Comparison of ENCODE assay signal across 20 cellular contexts in the genomic region with DNA sequence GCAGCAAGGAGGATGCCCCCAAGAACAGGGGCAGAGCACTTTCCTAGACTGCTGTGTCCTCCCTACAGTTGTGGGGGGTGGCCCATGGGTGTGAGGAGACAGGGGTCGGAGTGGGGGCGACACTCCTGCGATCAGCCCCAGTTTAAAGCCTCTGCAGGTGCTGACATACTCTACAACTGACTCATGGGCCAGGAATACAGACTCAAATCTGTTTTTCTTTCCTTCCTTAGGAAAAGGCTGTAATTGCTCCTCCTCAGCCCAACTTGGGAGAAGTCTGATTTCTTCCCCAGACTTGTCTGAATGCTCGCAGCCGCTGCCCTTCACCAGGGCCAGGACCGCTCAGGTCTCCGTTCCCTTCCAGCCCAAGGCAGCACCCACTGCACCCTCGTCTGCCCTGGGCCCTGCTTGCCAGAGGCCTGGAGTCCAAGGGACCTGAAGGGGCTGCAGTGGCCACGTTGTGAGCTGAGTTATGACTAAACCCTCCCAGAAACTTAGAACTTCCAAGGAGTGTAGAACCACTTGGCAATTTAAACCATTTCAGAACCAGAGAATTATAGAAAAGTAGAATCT. TPM values are rescaled to one million over a fixed set of nuclear protein-coding genes. Genes with fewer than 3 reads are reported as not detected.
DNase-seq lines count a peak whose midpoint lies in the region; ATAC-seq, FAIRE-seq and TF ChIP-seq lines count a peak whose summit lies in the region.
"Had no signal": no experiment of that assay in that cellular context is flagged by ENCODE, and none has a peak within 500 bp of the region (broad histone marks: within the 10 kb centered on the region; RNA-seq: fewer than 3 reads in every experiment).

No MANE protein-coding gene starts in this region.

- peak overlapping the region; percentile 74 for H2AFZ ChIP-seq in astrocyte (ENCODE audit: low read depth, low read length)

- H3K27me3 ChIP-seq in HUES48 (ENCODE audit: control insufficient read depth, insufficient read depth, low read length) (peaks cover 9% of the 10 kb centered on the region), astrocyte (ENCODE audit: insufficient read depth, low read length) (no peaks in the 10 kb centered on the region), mesendoderm (ENCODE audit: insufficient read depth, low read length, poor library complexity) (no peaks in the 10 kb centered on the region)
- H3K27me3 ChIP-seq: left lung had no signal

- no peak for FAIRE-seq in astrocyte (lab: Jason Lieb, UNC)
- FAIRE-seq: colon, HTR-8/SVneo had no signal

- H3K4ac ChIP-seq in mesendoderm (ENCODE audit: low read depth, low read length), result no peak overlapping the region

- no peaks in the 10 kb centered on the region for H3K36me3 Mint-ChIP-seq in astrocyte (ENCODE audit: low read depth, unreplicated experiment)
- H3K36me3 Mint-ChIP-seq: CD8-positive, alpha-beta memory T cell; naive B cell; stimulated activated naive B cell treated with anti-CD40 and anti-IgM and Interleukin-4, amounts not matched to agents 10 μg/mL and 1 μg/mL and 100 μg/mL, for 72 hours had no signal

- H4K5ac ChIP-seq in mesendoderm (ENCODE audit: low read length), result no peak overlapping the region

- ATAC-seq in HG03196 (IDR thresholded peaks at IDR 0.05; ENCODE audit: unreplicated experiment), result no peak
- ATAC-seq in GM18861 (IDR thresholded peaks at IDR 0.05; ENCODE audit: unreplicated experiment), result no peak
- ATAC-seq: left lung had no signal

- H3K27ac ChIP-seq in HUES48 (ENCODE audit: low read depth, low read length) (peak overlapping the region; percentile 76), astrocyte (ENCODE audit: low read depth, low read length) (peak overlapping the region; percentile 67), mesendoderm (ENCODE audit: low read depth, low read length) (peak overlapping the region; percentile 68), substantia nigra (ENCODE audit: low read depth, low read length, poor library complexity, severe bottlenecking) (peak overlapping the region; percentile 11)
- H3K27ac ChIP-seq: left lung had no signal

- H3K4me2 ChIP-seq in astrocyte (ENCODE audit: low read length) (peak overlapping the region; percentile 46), mesendoderm (ENCODE audit: low read length) (no peak overlapping the region)

- H3K36me3 ChIP-seq in HUES48 (ENCODE audit: control insufficient read depth, insufficient read depth, low read length) (no peaks in the 10 kb centered on the region), astrocyte (ENCODE audit: insufficient read depth, low read length) (no peaks in the 10 kb centered on the region), mesendoderm (ENCODE audit: control insufficient read depth, insufficient read depth, low read length) (no peaks in the 10 kb centered on the region)
- H3K36me3 ChIP-seq: left lung had no signal

- no peak overlapping the region for H2AK5ac ChIP-seq in mesendoderm (ENCODE audit: low read length)

- H3K79me2 ChIP-seq in astrocyte (ENCODE audit: insufficient read depth, low read length), result no peaks in the 10 kb centered on the region
- H3K79me2 ChIP-seq in mesendoderm (ENCODE audit: control insufficient read depth, insufficient read depth, low read length), result no peaks in the 10 kb centered on the region

- no peak overlapping the region for H3K4me3 Mint-ChIP-seq in astrocyte (ENCODE audit: unreplicated experiment)
- H3K4me3 Mint-ChIP-seq: activated B cell treated with CpG ODN at 0.5 μM for 24 hours; CD8-positive, alpha-beta memory T cell; naive B cell; stimulated activated naive B cell treated with anti-CD40 and anti-IgM and Interleukin-4, amounts not matched to agents 10 μg/mL and 1 μg/mL and 100 μg/mL, for 72 hours; T-helper 1 cell treated with Interleukin-12 subunit alpha and Interleukin-12 subunit beta and Interleukin-4 antibody, amounts not matched to agents 30 μg/mL and 1 μg/mL, for 36 hours had no signal

- H3K4me3 ChIP-seq in HUES48 (ENCODE audit: low read depth, low read length) (no peak overlapping the region), astrocyte (ENCODE audit: insufficient read depth, low read depth, low read length) (no peak overlapping the region), mesendoderm (ENCODE audit: low read length) (no peak overlapping the region)
- H3K4me3 ChIP-seq: left lung had no signal

- no peak overlapping the region for H2BK120ac ChIP-seq in mesendoderm (ENCODE audit: low read depth, low read length)

- H4K20me1 ChIP-seq in astrocyte (ENCODE audit: insufficient read depth, low read length), result no peaks in the 10 kb centered on the region

- H2BK5ac ChIP-seq in mesendoderm (ENCODE audit: low read length), result peak overlapping the region; percentile 5

- H3K27me3 Mint-ChIP-seq in astrocyte (ENCODE audit: low read depth, unreplicated experiment), result peaks cover 6% of the 10 kb centered on the region
- H3K27me3 Mint-ChIP-seq: naive B cell; stimulated activated naive B cell treated with anti-CD40 and anti-IgM and Interleukin-4, amounts not matched to agents 10 μg/mL and 1 μg/mL and 100 μg/mL, for 72 hours had no signal

- H3K56ac ChIP-seq in mesendoderm (ENCODE audit: low read length), result peak overlapping the region; percentile 75

- peak overlapping the region; percentile 88 for H3K27ac Mint-ChIP-seq in astrocyte (ENCODE audit: unreplicated experiment)
- H3K27ac Mint-ChIP-seq: activated B cell treated with CpG ODN at 0.5 μM for 24 hours; activated T-helper 2 cell treated with anti-CD3 and anti-CD28 coated beads, Interferon-gamma antibody, Interleukin-2, Interleukin-4, amounts not matched to agents 10 μg/mL and 5 μg/mL and 100 μg/mL, durations not matched to agents 14 hours and 24 hours and 36 hours; CD8-positive, alpha-beta memory T cell; naive B cell; stimulated activated naive B cell treated with anti-CD40 and anti-IgM and Interleukin-4, amounts not matched to agents 10 μg/mL and 1 μg/mL and 100 μg/mL, for 72 hours; T-helper 1 cell treated with Interleukin-12 subunit alpha and Interleukin-12 subunit beta and Interleukin-4 antibody, amounts not matched to agents 30 μg/mL and 1 μg/mL, for 36 hours had no signal

- no peaks in the 10 kb centered on the region for H3K9me3 Mint-ChIP-seq in astrocyte (ENCODE audit: unreplicated experiment)
- H3K9me3 Mint-ChIP-seq: activated B cell treated with CpG ODN at 0.5 μM for 24 hours; activated T-helper 2 cell treated with anti-CD3 and anti-CD28 coated beads, Interferon-gamma antibody, Interleukin-2, Interleukin-4, amounts not matched to agents 10 μg/mL and 5 μg/mL and 100 μg/mL, durations not matched to agents 14 hours and 24 hours and 36 hours; CD8-positive, alpha-beta memory T cell; naive B cell; stimulated activated naive B cell treated with anti-CD40 and anti-IgM and Interleukin-4, amounts not matched to agents 10 μg/mL and 1 μg/mL and 100 μg/mL, for 72 hours; T-helper 1 cell treated with Interleukin-12 subunit alpha and Interleukin-12 subunit beta and Interleukin-4 antibody, amounts not matched to agents 30 μg/mL and 1 μg/mL, for 36 hours had no signal

- H3K4me1 ChIP-seq in HUES48 (ENCODE audit: control insufficient read depth, insufficient read depth, low read length), result peaks cover 22% of the 10 kb centered on the region
- peaks cover 47% of the 10 kb centered on the region for H3K4me1 ChIP-seq in astrocyte (ENCODE audit: insufficient read depth, low read length)
- H3K4me1 ChIP-seq in mesendoderm (ENCODE audit: control insufficient read depth, low read depth, low read length), result peaks cover 11% of the 10 kb centered on the region

- H4K8ac ChIP-seq in mesendoderm (ENCODE audit: low read depth, low read length), result no peak overlapping the region

- H3K18ac ChIP-seq in mesendoderm (ENCODE audit: low read length), result peak overlapping the region; percentile 11

- H3K9ac ChIP-seq in HUES48 (ENCODE audit: low read depth, low read length), result no peak overlapping the region
- peak overlapping the region; percentile 47 for H3K9ac ChIP-seq in astrocyte (ENCODE audit: low read length)
- peak overlapping the region; percentile 16 for H3K9ac ChIP-seq in mesendoderm (ENCODE audit: low read length)

- H2BK15ac ChIP-seq in mesendoderm (replicated peaks; ENCODE audit: low read depth), result no peak overlapping the region

- H3K9me3 ChIP-seq in HUES48 (ENCODE audit: control insufficient read depth, insufficient read depth, low read length) (no peaks in the 10 kb centered on the region), astrocyte (ENCODE audit: insufficient read depth, low read depth, low read length) (no peaks in the 10 kb centered on the region)
- H3K9me3 ChIP-seq: left lung had no signal

- WGBS in mesendoderm (ENCODE audit: extremely low coverage, insufficient coverage, low lambda C conversion rate), result no CpG with 5 or more reads among the region's 9 CpGs

- TF ChIP-seq CTCF in astrocyte (IDR thresholded peaks at IDR 0.05; ENCODE audit: insufficient read depth, low read depth, low read length), result no peak

- peaks cover 45% of the 10 kb centered on the region for H3K4me1 Mint-ChIP-seq in astrocyte (ENCODE audit: low read depth, unreplicated experiment)
- H3K4me1 Mint-ChIP-seq: activated B cell treated with CpG ODN at 0.5 μM for 24 hours; CD8-positive, alpha-beta memory T cell; naive B cell had no signal

- no peaks in the 10 kb centered on the region for H3K79me1 ChIP-seq in mesendoderm (ENCODE audit: low read length)

- DNase-seq in astrocyte (ENCODE audit: low read depth) (peak; percentile 37), mesendoderm (peak; percentile 73), substantia nigra (lab: John Stamatoyannopoulos, UW) (no peak), COLO829 (ENCODE audit: low spot score) (no peak)
- no peak for DNase-seq in stimulated activated CD4-positive, alpha-beta T cell treated with anti-CD3 and anti-CD28 coated beads, Interleukin-1b, Interleukin-23, amount 100 ng/mL, for 48 hours
- DNase-seq: activated B cell treated with CpG ODN at 0.5 μM for 24 hours; CD8-positive, alpha-beta memory T cell; left lung; naive B cell; NCI-H1694; NCI-H446 treated with DMSO at 0.1 percent for 48 hours; SIG-M5; stimulated activated naive B cell treated with anti-CD40 and anti-IgM and Interleukin-4, amounts not matched to agents 10 μg/mL and 1 μg/mL and 100 μg/mL, for 72 hours had no signal

- H3K23ac ChIP-seq in mesendoderm (ENCODE audit: low read length), result no peak overlapping the region

RNA-seq across cellular contexts. Expression of a gene that starts 41.3 kb away (rescaled TPM):
- 161 and 173 TPM in 2 replicates for total RNA-seq in astrocyte
- 109 TPM for polyA plus RNA-seq in mesendoderm (2013, experiment 1 of 2)
- polyA plus RNA-seq in mesendoderm (2013, experiment 2 of 2), result 109 TPM

Comparison
In these comparisons a context has a peak if more than half of its experiments do, and no peak if none do; other contexts are left out.
1. H3K27ac ChIP-seq: peak in every context shown above with its lines; median percentile 76 in HUES48; 68 in mesendoderm; 67 in astrocyte; 11 in substantia nigra.
2. DNase-seq: peak in astrocyte (single experiment) and mesendoderm (single experiment); none in substantia nigra (0 of 49), stimulated activated CD4-positive, alpha-beta T cell treated with anti-CD3 and anti-CD28 coated beads, Interleukin-1b, Interleukin-23, amount 100 ng/mL, for 48 hours (single experiment) and COLO829 (single experiment).